9 cellular contexts compared by ENCODE assay signal in the genomic region with DNA sequence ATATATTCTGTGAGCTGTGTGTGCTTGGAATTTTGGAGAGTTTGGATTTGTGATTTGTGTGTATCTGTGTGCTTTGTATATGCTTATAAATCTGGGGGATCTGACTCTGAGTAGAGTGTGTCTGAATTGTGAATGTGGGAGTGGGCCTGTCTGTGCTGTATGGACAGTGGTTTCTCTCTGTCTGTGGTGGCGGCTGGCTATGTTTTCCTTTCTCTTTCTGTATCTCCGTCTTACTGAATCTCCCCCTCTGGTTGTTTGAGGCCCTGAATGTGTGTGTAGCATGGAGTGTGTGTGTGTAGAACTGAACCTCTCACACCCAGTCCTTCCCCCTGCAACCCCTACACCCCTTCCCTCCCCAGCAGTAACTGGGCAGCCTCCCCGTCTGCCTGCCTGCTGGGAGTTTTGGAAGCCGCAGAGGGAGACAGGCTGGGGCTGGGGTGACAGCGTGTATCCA. TPM values are rescaled to one million over a fixed set of nuclear protein-coding genes. Genes with fewer than 3 reads are reported as not detected.
DNase-seq lines count a peak whose midpoint lies in the region; ATAC-seq and TF ChIP-seq lines count a peak whose summit lies in the region.
"Had no signal": no experiment of that assay in that cellular context is flagged by ENCODE, and none has a peak within 500 bp of the region (broad histone marks: within the 10 kb centered on the region; RNA-seq: fewer than 3 reads in every experiment).

No MANE protein-coding gene starts in this region.

- WGBS in suprapubic skin, result 26% methylated on average over 5 of the region's 5 CpGs

- no peaks in the 10 kb centered on the region for H3K9me3 ChIP-seq in suprapubic skin

- POLR2A ChIA-PET in T-cell (lab: Charles Lee), result no interaction called here

- H3K27ac ChIP-seq in GM23338 (ENCODE audit: low read depth) (no peak overlapping the region), suprapubic skin (peak overlapping the region; percentile 86)
- H3K27ac ChIP-seq: HL-60 had no signal

- peaks cover 59% of the 10 kb centered on the region for H3K4me1 ChIP-seq in GM23338 (ENCODE audit: insufficient read depth)
- peaks cover 83% of the 10 kb centered on the region for H3K4me1 ChIP-seq in suprapubic skin

- H3K36me3 ChIP-seq in GM23338 (ENCODE audit: insufficient read depth) (no peaks in the 10 kb centered on the region), suprapubic skin (no peaks in the 10 kb centered on the region)

- H3K4me2 ChIP-seq in GM23338, result peak overlapping the region; percentile 98

- H3K27me3 ChIP-seq in GM23338 (ENCODE audit: insufficient read depth), result 0 out of 2 replicates have a peak, but pooled peaks cover 6% of the 10 kb centered on the region
- H3K27me3 ChIP-seq in suprapubic skin, result peaks cover 4% of the 10 kb centered on the region

- TF ChIP-seq CTCF in GM23338 (conservative IDR thresholded peaks at IDR 0.05; ENCODE audit: low read depth in 2 of 2) (no peak), suprapubic skin (IDR thresholded peaks at IDR 0.05) (no peak)

- H3K27ac Mint-ChIP-seq in GM23338 (no peak overlapping the region; the same call in 1 of the 2 replicates), T-cell (peak overlapping the region; percentile 3 to 35), immature natural killer cell (peak overlapping the region; percentile 94 to 97 (median 96))

- H3K4me3 ChIP-seq in GM23338 (peak overlapping the region; percentile 34; the same call in 1 of the 2 replicates), suprapubic skin (peak overlapping the region; percentile 16)

- peak; percentile 45 for DNase-seq in G401 (ENCODE audit: low spot score)
- DNase-seq in GM23338 (ENCODE audit: low spot score), result no peak
- peak in 1 of 34 experiments; percentile 29 for DNase-seq in T-cell
- peak; percentile 75 to 78 (median 78) for DNase-seq in immature natural killer cell
- no peak for DNase-seq in suprapubic skin (ENCODE audit: low spot score in 2 of 2)
- DNase-seq in stimulated activated naive CD4-positive, alpha-beta T cell treated with Interleukin-2 at 50 U/mL for 16 hours (lab: John Stamatoyannopoulos, UW), result no peak
- DNase-seq in GM19238 (ENCODE audit: insufficient read length, low spot score), result no peak

- peaks cover 91% of the 10 kb centered on the region for H3K79me2 ChIP-seq in GM23338 (replicated peaks; ENCODE audit: insufficient read depth)

- peaks cover 25% of the 10 kb centered on the region for H3F3A ChIP-seq in GM23338 (replicated peaks; ENCODE audit: low read depth)

- no peak for TF ChIP-seq POLR2A in suprapubic skin (IDR thresholded peaks at IDR 0.05)

- ATAC-seq in GM23338 (no peak), T-cell (replicated peaks in 1 of 4) (no peak), GM18519 (IDR thresholded peaks at IDR 0.05; ENCODE audit: low FRiP score, unreplicated experiment) (no peak)

- H4K20me1 ChIP-seq in GM23338 (replicated peaks; ENCODE audit: insufficient read depth), result peaks cover 56% of the 10 kb centered on the region

- no peak for TF ChIP-seq EP300 in suprapubic skin (IDR thresholded peaks at IDR 0.05)

- H3K4me3 Mint-ChIP-seq in GM23338 (peak overlapping the region; percentile 99), T-cell (peak overlapping the region; percentile 1 to 13 (median 2)), immature natural killer cell (peak overlapping the region; percentile 81 to 99 (median 98))

- CTCF ChIA-PET in T-cell (lab: Charles Lee), result no interaction called here

- H3K9me2 ChIP-seq in GM23338 (ENCODE audit: insufficient read depth), result no peaks in the 10 kb centered on the region

- H3K36me3 Mint-ChIP-seq in GM23338 (ENCODE audit: low read depth) (peaks cover 4% of the 10 kb centered on the region; the same call in 2 of the 3 replicates), T-cell (no peaks in the 10 kb centered on the region), immature natural killer cell (no peaks in the 10 kb centered on the region)

- H3K4me1 Mint-ChIP-seq in GM23338 (peaks cover 60% of the 10 kb centered on the region), T-cell (peaks cover 38 to 48% (median 44%) of the 10 kb centered on the region in 3 donors), immature natural killer cell (peaks cover 68 to 69% of the 10 kb centered on the region in 2 donors)

- H3K27me3 Mint-ChIP-seq in GM23338 (ENCODE audit: insufficient read depth, low read depth, poor library complexity), result peaks cover 26% of the 10 kb centered on the region
- peaks cover 28 to 47% of the 10 kb centered on the region in 2 donors for H3K27me3 Mint-ChIP-seq in T-cell
- H3K27me3 Mint-ChIP-seq in immature natural killer cell (ENCODE audit: low read depth in 3 of 3), result peaks cover 1 to 24% (median 20%) of the 10 kb centered on the region in 3 donors

- in situ Hi-C loops in G401 (cut with HindIII; ENCODE audit: low sequenced_read_pairs), result no loop called here

- peaks cover 5% of the 10 kb centered on the region; the same call in 1 of the 3 replicates for H3K9me3 Mint-ChIP-seq in GM23338
- no peaks in the 10 kb centered on the region for H3K9me3 Mint-ChIP-seq in T-cell
- no peaks in the 10 kb centered on the region for H3K9me3 Mint-ChIP-seq in immature natural killer cell

- H2AFZ ChIP-seq in GM23338, result no peak overlapping the region

TF ChIP-seq in GM23338, 12 proteins besides CTCF, POLR2A, EP300 and RAD21 (continues in another document):
- TF ChIP-seq EZH2phosphoT487 (IDR thresholded peaks at IDR 0.05; ENCODE audit: unreplicated experiment), result no peak
- TF ChIP-seq, protein P1, sequence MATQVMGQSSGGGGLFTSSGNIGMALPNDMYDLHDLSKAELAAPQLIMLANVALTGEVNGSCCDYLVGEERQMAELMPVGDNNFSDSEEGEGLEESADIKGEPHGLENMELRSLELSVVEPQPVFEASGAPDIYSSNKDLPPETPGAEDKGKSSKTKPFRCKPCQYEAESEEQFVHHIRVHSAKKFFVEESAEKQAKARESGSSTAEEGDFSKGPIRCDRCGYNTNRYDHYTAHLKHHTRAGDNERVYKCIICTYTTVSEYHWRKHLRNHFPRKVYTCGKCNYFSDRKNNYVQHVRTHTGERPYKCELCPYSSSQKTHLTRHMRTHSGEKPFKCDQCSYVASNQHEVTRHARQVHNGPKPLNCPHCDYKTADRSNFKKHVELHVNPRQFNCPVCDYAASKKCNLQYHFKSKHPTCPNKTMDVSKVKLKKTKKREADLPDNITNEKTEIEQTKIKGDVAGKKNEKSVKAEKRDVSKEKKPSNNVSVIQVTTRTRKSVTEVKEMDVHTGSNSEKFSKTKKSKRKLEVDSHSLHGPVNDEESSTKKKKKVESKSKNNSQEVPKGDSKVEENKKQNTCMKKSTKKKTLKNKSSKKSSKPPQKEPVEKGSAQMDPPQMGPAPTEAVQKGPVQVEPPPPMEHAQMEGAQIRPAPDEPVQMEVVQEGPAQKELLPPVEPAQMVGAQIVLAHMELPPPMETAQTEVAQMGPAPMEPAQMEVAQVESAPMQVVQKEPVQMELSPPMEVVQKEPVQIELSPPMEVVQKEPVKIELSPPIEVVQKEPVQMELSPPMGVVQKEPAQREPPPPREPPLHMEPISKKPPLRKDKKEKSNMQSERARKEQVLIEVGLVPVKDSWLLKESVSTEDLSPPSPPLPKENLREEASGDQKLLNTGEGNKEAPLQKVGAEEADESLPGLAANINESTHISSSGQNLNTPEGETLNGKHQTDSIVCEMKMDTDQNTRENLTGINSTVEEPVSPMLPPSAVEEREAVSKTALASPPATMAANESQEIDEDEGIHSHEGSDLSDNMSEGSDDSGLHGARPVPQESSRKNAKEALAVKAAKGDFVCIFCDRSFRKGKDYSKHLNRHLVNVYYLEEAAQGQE (IDR thresholded peaks at IDR 0.05; ENCODE audit: unreplicated experiment), result no peak
- TF ChIP-seq, protein P2, sequence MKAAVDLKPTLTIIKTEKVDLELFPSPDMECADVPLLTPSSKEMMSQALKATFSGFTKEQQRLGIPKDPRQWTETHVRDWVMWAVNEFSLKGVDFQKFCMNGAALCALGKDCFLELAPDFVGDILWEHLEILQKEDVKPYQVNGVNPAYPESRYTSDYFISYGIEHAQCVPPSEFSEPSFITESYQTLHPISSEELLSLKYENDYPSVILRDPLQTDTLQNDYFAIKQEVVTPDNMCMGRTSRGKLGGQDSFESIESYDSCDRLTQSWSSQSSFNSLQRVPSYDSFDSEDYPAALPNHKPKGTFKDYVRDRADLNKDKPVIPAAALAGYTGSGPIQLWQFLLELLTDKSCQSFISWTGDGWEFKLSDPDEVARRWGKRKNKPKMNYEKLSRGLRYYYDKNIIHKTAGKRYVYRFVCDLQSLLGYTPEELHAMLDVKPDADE (IDR thresholded peaks at IDR 0.05), result no peak
- TF ChIP-seq ZNF114 (CRISPR knock-in tag; IDR thresholded peaks at IDR 0.05), result no peak

RNA-seq across cellular contexts. Expression of a gene that starts 4.7 kb away (rescaled TPM):
- 280 and 322 TPM in 2 replicates for total RNA-seq in G401 (2014; rRNA removed; shearing (Covaris generic))
- total RNA-seq in GM23338 (2014; rRNA removed; shearing (Covaris generic)), result 97.9 and 111 TPM in 2 replicates
- polyA plus RNA-seq in GM23338 (2016; fragmentation: Nextera tagmentation; extraction: Ambion mirVana), result 63.3 and 65.0 TPM in 2 replicates
- 1 to 10 TPM; 5.1 to 7.6 (median 6.2) TPM for total RNA-seq in T-cell
- polyA plus RNA-seq in immature natural killer cell, result 100 to 1,000 TPM; 339 to 410 (median 385) TPM
- 10 to 100 TPM; 21.8 to 40.6 (median 30.1) TPM for total RNA-seq in suprapubic skin

Comparison
In these comparisons a context has a peak if more than half of its experiments do, and no peak if none do; other contexts are left out.
1. DNase-seq: peak in G401 (single experiment) and immature natural killer cell (3 of 3); none in GM23338 (single experiment), suprapubic skin (0 of 2), stimulated activated naive CD4-positive, alpha-beta T cell treated with Interleukin-2 at 50 U/mL for 16 hours (single experiment) and GM19238 (single experiment).
2. H3K4me3 Mint-ChIP-seq: peak in every context shown above with its lines; median percentile 99 in GM23338; 98 in immature natural killer cell; 2 in T-cell.